In genomic region chr1:35564884-35565741, GRCh38 we compare ENCODE assay signal across 1 cellular context.
TF ChIP-seq lines count a peak whose summit lies in the region.

No MANE protein-coding gene starts in this region.

TF ChIP-seq in SK-N-SH treated with all-trans-retinoic acid at 6 μM for 48 hours, 23 proteins besides CTCF, POLR2A, EP300 and RAD21 (continued from another document):
- no peak for TF ChIP-seq POU6F1 (CRISPR knock-in tag; IDR thresholded peaks at IDR 0.05; ENCODE audit: borderline replicate concordance, low read depth)
- no peak for TF ChIP-seq CSDC2 (CRISPR knock-in tag; IDR thresholded peaks at IDR 0.05)
- no peak for TF ChIP-seq CREB5 (CRISPR knock-in tag; IDR thresholded peaks at IDR 0.05; ENCODE audit: low read depth)
- TF ChIP-seq ESRRG (CRISPR knock-in tag; IDR thresholded peaks at IDR 0.05): no peak
